In genomic region chr5:62342476-62342837, GRCh38 we compare ENCODE assay signal across 1 cellular context.
TF ChIP-seq lines count a peak whose summit lies in the region.

No MANE protein-coding gene starts in this region.

TF ChIP-seq in GM12878, 131 proteins besides CTCF, POLR2A, EP300 and RAD21 (continued from another document):
- TF ChIP-seq SIN3A (IDR thresholded peaks at IDR 0.05; ENCODE audit: low read depth, low read length) (no peak), WRNIP1 (IDR thresholded peaks at IDR 0.05; ENCODE audit: borderline replicate concordance, low read depth, low read length) (no peak), NR2C2 (IDR thresholded peaks at IDR 0.05; ENCODE audit: borderline replicate concordance, control insufficient read depth, insufficient read length, low read depth) (no peak), POU2F2 (IDR thresholded peaks at IDR 0.05; ENCODE audit: borderline replicate concordance, low read depth, low read length) (no peak), USF2 (IDR thresholded peaks at IDR 0.05; ENCODE audit: borderline replicate concordance, low read depth, low read length) (no peak)
